ENCODE assay signal across 24 cellular contexts in the genomic region with DNA sequence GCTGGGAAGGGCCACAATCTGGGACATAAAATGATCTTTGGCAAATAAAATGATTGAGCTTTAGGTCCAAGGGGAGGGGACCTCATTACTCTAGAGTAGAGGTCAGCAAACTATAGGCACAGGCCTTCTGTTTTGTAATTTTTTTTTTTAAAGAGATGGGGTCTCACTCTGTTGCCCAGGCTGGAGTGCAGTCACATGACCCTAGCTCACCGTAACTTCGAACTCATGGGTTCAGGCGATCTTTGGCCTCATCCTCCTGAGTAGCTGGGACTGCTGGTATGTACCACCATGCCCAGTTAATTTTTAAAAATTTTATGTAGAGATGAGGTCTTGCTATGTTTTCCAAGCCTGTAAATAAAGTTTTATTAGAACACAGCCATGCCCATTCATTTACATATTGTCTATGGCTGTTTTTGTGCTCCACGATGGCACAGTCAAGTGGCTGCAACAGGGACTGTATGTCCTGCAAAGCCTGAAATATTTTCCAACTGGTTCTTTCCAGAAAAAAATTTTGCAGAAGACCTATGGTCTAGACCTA.
"Had no signal": no experiment of that assay in that cellular context is flagged by ENCODE, and none has a peak within 500 bp of the region (broad histone marks: within the 10 kb centered on the region; RNA-seq: fewer than 3 reads in every experiment).

No MANE protein-coding gene starts in this region.

- H3K4me3 Mint-ChIP-seq: nephron, type B pancreatic cell had no signal

- H2AFZ ChIP-seq: parathyroid adenoma had no signal

- H3K27me3 ChIP-seq: dorsolateral prefrontal cortex, heart left ventricle, spleen, suprapubic skin, thyroid gland had no signal

- H3K79me2 ChIP-seq: parathyroid adenoma had no signal

- H3K4me3 ChIP-seq: dorsolateral prefrontal cortex, heart left ventricle, mucosa of descending colon, psoas muscle, spleen, suprapubic skin, thyroid gland had no signal

- H3K9ac ChIP-seq: parathyroid adenoma had no signal

- FAIRE-seq: frontal cortex, islet of Langerhans, urothelium cell line had no signal

- H3K4me1 ChIP-seq: suprapubic skin had no signal

- H3K27ac Mint-ChIP-seq: nephron, type B pancreatic cell had no signal

- H3K27me3 Mint-ChIP-seq: type B pancreatic cell had no signal

- H3K9me3 ChIP-seq: heart left ventricle, mucosa of descending colon, psoas muscle, spleen, suprapubic skin, thyroid gland had no signal

- H3K9me3 Mint-ChIP-seq: nephron, type B pancreatic cell had no signal

- ATAC-seq: esophagus mucosa, heart left ventricle, mucosa of descending colon, psoas muscle, sciatic nerve had no signal

- H3K4me1 Mint-ChIP-seq: nephron had no signal

- H3K27ac ChIP-seq: dorsolateral prefrontal cortex, heart left ventricle, parathyroid adenoma, psoas muscle, suprapubic skin, thyroid gland had no signal

- DNase-seq: cortex of kidney; dorsolateral prefrontal cortex; effector CD8-positive, alpha-beta T cell; heart left ventricle; hippocampal formation; kidney glomerular epithelial cell; mucosa of descending colon; psoas muscle; retina; spleen; stimulated activated CD4-positive, alpha-beta T cell treated with anti-CD3 and anti-CD28 coated beads, Interleukin-15, amount 100 ng/mL, for 24 hours; stimulated activated CD4-positive, alpha-beta T cell treated with anti-CD3 and anti-CD28 coated beads, Interleukin-1b, Interleukin-23, amount 100 ng/mL, for 48 hours; stimulated activated CD4-positive, alpha-beta T cell treated with anti-CD3 and anti-CD28 coated beads, Interleukin-4, amount 100 ng/mL, for 24 hours; stimulated activated naive CD4-positive, alpha-beta T cell; thyroid gland had no signal
